ENCODE assay signal across 3 cellular contexts in the genomic region with DNA sequence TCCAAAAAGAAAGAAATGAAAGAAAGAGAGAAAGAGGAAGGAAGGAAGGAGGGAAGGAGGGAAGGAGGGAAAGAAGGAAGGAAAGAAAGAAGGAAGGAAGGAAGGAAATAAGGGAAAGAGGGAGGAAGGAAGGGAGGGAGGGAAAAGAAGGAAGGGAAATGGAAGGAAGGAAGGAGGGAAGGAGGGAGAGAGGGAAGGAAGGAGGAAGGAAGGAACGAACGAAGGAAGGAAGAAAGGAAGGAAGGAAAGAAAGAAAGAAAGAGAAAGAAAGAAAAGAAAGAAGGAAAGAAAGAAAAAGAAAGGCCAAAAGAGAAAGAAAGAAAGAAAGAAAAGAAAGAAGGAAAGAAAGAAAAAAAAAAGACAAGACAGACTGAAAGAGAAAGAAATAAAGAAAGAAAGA.
"Had no signal": no experiment of that assay in that cellular context is flagged by ENCODE, and none has a peak within 500 bp of the region (broad histone marks: within the 10 kb centered on the region; RNA-seq: fewer than 3 reads in every experiment).

No MANE protein-coding gene starts in this region.

- ATAC-seq: GM12878 had no signal

- DNase-seq: GDM1, GF-D8 had no signal

- H3K4me3 ChIP-seq: GM12878 had no signal
